In the genomic region with DNA sequence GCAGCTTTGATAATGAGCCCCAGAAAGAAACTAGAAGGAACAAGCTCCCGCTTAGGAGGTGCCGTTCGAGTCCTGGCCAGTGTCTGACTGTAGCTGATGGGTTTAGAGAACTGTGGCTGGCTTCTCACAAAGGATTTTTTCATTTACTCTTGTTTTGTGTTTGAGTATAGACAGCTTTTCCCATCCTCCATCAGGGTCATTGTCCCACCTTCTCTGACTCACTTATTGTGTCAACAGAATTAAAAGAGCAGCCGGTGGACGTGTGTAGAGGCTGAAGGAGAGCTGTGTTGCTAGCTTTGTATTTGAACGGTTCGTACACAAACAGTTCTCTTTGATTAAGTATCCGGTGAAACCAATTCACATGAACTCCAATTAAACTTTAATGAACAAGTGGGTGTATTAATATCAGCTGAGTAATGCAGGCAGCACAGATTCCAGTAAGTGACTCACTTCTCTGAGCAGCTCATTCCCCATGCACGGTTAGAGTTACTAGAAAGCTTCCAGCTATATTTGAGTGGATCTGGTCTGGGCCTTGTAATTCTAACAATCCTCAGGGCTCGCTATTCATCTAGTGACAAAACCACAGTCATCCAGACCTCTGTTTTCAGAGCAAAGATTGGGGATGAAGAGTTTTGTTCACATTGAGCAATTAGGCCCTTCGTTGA, we compare ENCODE assay signal across 8 cellular contexts.
DNase-seq lines count a peak whose midpoint lies in the region; ATAC-seq and TF ChIP-seq lines count a peak whose summit lies in the region.

No MANE protein-coding gene starts in this region.

- no peaks in the 10 kb centered on the region for H3K9me3 Mint-ChIP-seq in effector memory CD8-positive, alpha-beta T cell

- no peaks in the 10 kb centered on the region for H3K27me3 Mint-ChIP-seq in effector memory CD8-positive, alpha-beta T cell

- peaks cover 31 to 72% of the 10 kb centered on the region in 2 donors for H3K4me1 Mint-ChIP-seq in effector memory CD8-positive, alpha-beta T cell (ENCODE audit: low read depth in 2 of 2)

- TF ChIP-seq POLR2A in erythroblast (IDR thresholded peaks at IDR 0.05; ENCODE audit: low read length) = no peak

- ATAC-seq in effector memory CD8-positive, alpha-beta T cell (replicated peaks) = no peak
- no peak for ATAC-seq in HG03135 (IDR thresholded peaks at IDR 0.05; ENCODE audit: unreplicated experiment)

- H3K27ac Mint-ChIP-seq in effector memory CD8-positive, alpha-beta T cell = peak overlapping the region; percentile 42 to 44

- in situ Hi-C loops in GM13977 (cut with MboI; ENCODE audit: low pct_unique_long_range_greater_than_20kb, low sequenced_read_pairs, unreplicated experiment) = no loop called here

- DNase-seq in EL = peak; percentile 97
- peak; percentile 85 for DNase-seq in NCI-H345 (lab: John Stamatoyannopoulos, UW)
- no peak for DNase-seq in effector memory CD8-positive, alpha-beta T cell
- peak; percentile 95 for DNase-seq in myocyte (ENCODE audit: low read depth)
- no peak for DNase-seq in NOMO-1 treated with dmso at 0.1 percent for 144 hours (lab: John Stamatoyannopoulos, UW; ENCODE audit: unreplicated experiment)
- no peak for DNase-seq in GM13977 (ENCODE audit: low spot score)
- no peak for DNase-seq in erythroblast (lab: John Stamatoyannopoulos, UW)

- no peak for TF ChIP-seq CTCF in GM13977 (IDR thresholded peaks at IDR 0.05; ENCODE audit: extremely low read depth, insufficient read depth, missing control alignments)

- peaks cover 5% of the 10 kb centered on the region for H3K36me3 Mint-ChIP-seq in effector memory CD8-positive, alpha-beta T cell (ENCODE audit: insufficient read depth)

- peak overlapping the region in 1 of 2 donors; percentile 3 for H3K4me3 Mint-ChIP-seq in effector memory CD8-positive, alpha-beta T cell

Comparison
In these comparisons a context has a peak if more than half of its experiments do, and no peak if none do; other contexts are left out.
1. DNase-seq: peak in EL (single experiment), NCI-H345 (single experiment) and myocyte (single experiment); none in effector memory CD8-positive, alpha-beta T cell (0 of 3), NOMO-1 treated with dmso at 0.1 percent for 144 hours (single experiment), GM13977 (single experiment) and erythroblast (0 of 2).